Comparison of ENCODE assay signal across 8 cellular contexts in genomic region chr7:87506243-87507180, GRCh38.
DNase-seq lines count a peak whose midpoint lies in the region; ATAC-seq lines count a peak whose summit lies in the region.

No MANE protein-coding gene starts in this region.

- H3K4me1 Mint-ChIP-seq in effector memory CD8-positive, alpha-beta T cell (ENCODE audit: low read depth in 2 of 2): peaks cover 4 to 9% of the 10 kb centered on the region in 2 donors

- no peaks in the 10 kb centered on the region for H3K27me3 Mint-ChIP-seq in effector memory CD8-positive, alpha-beta T cell

- no peak overlapping the region for H3K4me3 Mint-ChIP-seq in effector memory CD8-positive, alpha-beta T cell

- peaks cover 46% of the 10 kb centered on the region for H3K36me3 Mint-ChIP-seq in effector memory CD8-positive, alpha-beta T cell (ENCODE audit: insufficient read depth)

- DNase-seq in NCI-H146 (lab: John Stamatoyannopoulos, UW): peak; percentile 3
- DNase-seq in NCI-H146 treated with DMSO at 0.1 percent for 48 hours (lab: John Stamatoyannopoulos, UW; ENCODE audit: unreplicated experiment): no peak
- peak; percentile 30 to 39 for DNase-seq in NCI-H526 (lab: John Stamatoyannopoulos, UW)
- no peak for DNase-seq in effector memory CD8-positive, alpha-beta T cell
- peak; percentile 15 for DNase-seq in retina
- DNase-seq in UCSD-AML1 (lab: John Stamatoyannopoulos, UW; ENCODE audit: unreplicated experiment): no peak
- no peak for DNase-seq in stimulated activated CD4-positive, alpha-beta T cell treated with anti-CD3 and anti-CD28 coated beads, Interleukin-4, amount 100 ng/mL, for 4 hours

- H3K27ac Mint-ChIP-seq in effector memory CD8-positive, alpha-beta T cell: peak overlapping the region; percentile 69 to 77

- no peak for ATAC-seq in effector memory CD8-positive, alpha-beta T cell (replicated peaks)
- ATAC-seq in HG02938 (IDR thresholded peaks at IDR 0.05; ENCODE audit: unreplicated experiment): no peak

- no peaks in the 10 kb centered on the region for H3K9me3 Mint-ChIP-seq in effector memory CD8-positive, alpha-beta T cell

Comparison
In these comparisons a context has a peak if more than half of its experiments do, and no peak if none do; other contexts are left out.
1. DNase-seq: peak in NCI-H146 (single experiment), NCI-H526 (2 of 2) and retina (single experiment); none in NCI-H146 treated with DMSO at 0.1 percent for 48 hours (single experiment), effector memory CD8-positive, alpha-beta T cell (0 of 3), UCSD-AML1 (single experiment) and stimulated activated CD4-positive, alpha-beta T cell treated with anti-CD3 and anti-CD28 coated beads, Interleukin-4, amount 100 ng/mL, for 4 hours (0 of 2).